Comparison of ENCODE assay signal across 13 cellular contexts in genomic region chr6:31354788-31355539, GRCh38. TPM values are rescaled to one million over a fixed set of nuclear protein-coding genes. Genes with fewer than 3 reads are reported as not detected.
DNase-seq lines count a peak whose midpoint lies in the region; ATAC-seq and TF ChIP-seq lines count a peak whose summit lies in the region.
"Had no signal": no experiment of that assay in that cellular context is flagged by ENCODE, and none has a peak within 500 bp of the region (broad histone marks: within the 10 kb centered on the region; RNA-seq: fewer than 3 reads in every experiment).

No MANE protein-coding gene starts in this region.

- no peaks in the 10 kb centered on the region for H3K9me3 ChIP-seq in lower lobe of right lung
- H3K9me3 ChIP-seq in suprapubic skin = no peaks in the 10 kb centered on the region
- H3K9me3 ChIP-seq in adrenal gland (replicated peaks in 1 of 3) = no peaks in the 10 kb centered on the region

- H3K9me3 Mint-ChIP-seq in activated naive CD4-positive, alpha-beta T cell treated with anti-CD3 and anti-CD28 coated beads, Interleukin-2, amount 50 U/mL, for 24 hours = no peaks in the 10 kb centered on the region
- H3K9me3 Mint-ChIP-seq in activated T-cell treated with anti-CD3 and anti-CD28 coated beads, Interleukin-2, amount 50 U/mL, for 72 hours = no peaks in the 10 kb centered on the region

- H3K27me3 ChIP-seq in lower lobe of right lung (ENCODE audit: low read depth) = no peaks in the 10 kb centered on the region
- no peaks in the 10 kb centered on the region for H3K27me3 ChIP-seq in suprapubic skin
- H3K27me3 ChIP-seq in foreskin keratinocyte = peaks cover 12% of the 10 kb centered on the region
- H3K27me3 ChIP-seq in adrenal gland = no peaks in the 10 kb centered on the region

- TF ChIP-seq POLR2A in suprapubic skin (IDR thresholded peaks at IDR 0.05) (no peak), adrenal gland (IDR thresholded peaks at IDR 0.05) (no peak)

- H3K27ac Mint-ChIP-seq in activated naive CD4-positive, alpha-beta T cell treated with anti-CD3 and anti-CD28 coated beads, Interleukin-2, amount 50 U/mL, for 24 hours = peak overlapping the region; percentile 93
- peak overlapping the region; percentile 91 for H3K27ac Mint-ChIP-seq in activated T-cell treated with anti-CD3 and anti-CD28 coated beads, Interleukin-2, amount 50 U/mL, for 72 hours

- H3K27me3 Mint-ChIP-seq in activated naive CD4-positive, alpha-beta T cell treated with anti-CD3 and anti-CD28 coated beads, Interleukin-2, amount 50 U/mL, for 24 hours = no peaks in the 10 kb centered on the region
- no peaks in the 10 kb centered on the region for H3K27me3 Mint-ChIP-seq in activated T-cell treated with anti-CD3 and anti-CD28 coated beads, Interleukin-2, amount 50 U/mL, for 72 hours (ENCODE audit: low read depth)

- H3K4me3 Mint-ChIP-seq in activated naive CD4-positive, alpha-beta T cell treated with anti-CD3 and anti-CD28 coated beads, Interleukin-2, amount 50 U/mL, for 24 hours = peak overlapping the region; percentile 97
- H3K4me3 Mint-ChIP-seq in activated T-cell treated with anti-CD3 and anti-CD28 coated beads, Interleukin-2, amount 50 U/mL, for 72 hours = peak overlapping the region; percentile 94 to 98

- H3K27ac ChIP-seq in lower lobe of right lung (peak overlapping the region; percentile 84), suprapubic skin (no peak overlapping the region), foreskin keratinocyte (no peak overlapping the region), adrenal gland (no peak overlapping the region)

- peak overlapping the region; percentile 68 for H3K4me3 ChIP-seq in lower lobe of right lung
- peak overlapping the region; percentile 68 for H3K4me3 ChIP-seq in suprapubic skin
- H3K4me3 ChIP-seq in adrenal gland = peak overlapping the region in 1 of 4 donors; percentile 52

- no peak for DNase-seq in activated naive CD4-positive, alpha-beta T cell (lab: John Stamatoyannopoulos, UW)
- DNase-seq in activated T-cell treated with anti-CD3 and anti-CD28 coated beads, Interleukin-2, amount 50 U/mL, for 72 hours = peak; percentile 13 to 24
- DNase-seq in lower lobe of right lung (no peak), suprapubic skin (ENCODE audit: low spot score in 2 of 2) (no peak), foreskin keratinocyte (no peak), islet precursor cell (no peak), adrenal gland (no peak)
- DNase-seq: activated CD4-positive, CD25-positive, alpha-beta regulatory T cell; AML-193; cerebellar nuclear complex; NCI-H1436 treated with DMSO at 0.1 percent for 48 hours; retina had no signal

- WGBS in suprapubic skin = 65% methylated on average over 8 of the region's 11 CpGs
- 67 to 83% (median 70%) methylated on average over 8 to 11 of the region's 11 CpGs for WGBS in adrenal gland, 4 donors

- no peak for TF ChIP-seq EP300 in suprapubic skin (IDR thresholded peaks at IDR 0.05)

- no peak for ATAC-seq in activated T-cell treated with anti-CD3 and anti-CD28 coated beads, Interleukin-2, amount 50 U/mL, for 72 hours (replicated peaks in 1 of 2)
- ATAC-seq in lower lobe of right lung (no peak), foreskin keratinocyte (no peak)

- H3K36me3 ChIP-seq in lower lobe of right lung = peaks cover 25% of the 10 kb centered on the region
- peaks cover 9% of the 10 kb centered on the region for H3K36me3 ChIP-seq in suprapubic skin
- H3K36me3 ChIP-seq in adrenal gland (replicated peaks in 1 of 2) = peaks cover 0 to 20% of the 10 kb centered on the region in 2 donors

- H3K4me1 ChIP-seq in lower lobe of right lung (peaks cover 15% of the 10 kb centered on the region), suprapubic skin (peaks cover 15% of the 10 kb centered on the region), foreskin keratinocyte (no peaks in the 10 kb centered on the region), adrenal gland (replicated peaks in 1 of 2) (peaks cover 0 to 5% of the 10 kb centered on the region in 2 donors)

- TF ChIP-seq CTCF in lower lobe of right lung (IDR thresholded peaks at IDR 0.05) (no peak), suprapubic skin (IDR thresholded peaks at IDR 0.05) (no peak), foreskin keratinocyte (conservative IDR thresholded peaks at IDR 0.05) (no peak), adrenal gland (IDR thresholded peaks at IDR 0.05) (no peak)

- intact Hi-C loops in lower lobe of right lung (cut with DNase I) = loop anchor here (10.0 kb wide), 1 partner anchor 80 kb away; the partner anchor contains the start of gene HLA-C
- intact Hi-C loops in adrenal gland (cut with DNase I) = loop anchor here in 1 of 2 donors (5.0 kb wide), 1 partner anchor 88 kb away; no protein-coding TSS in a partner anchor

- peaks cover 24% of the 10 kb centered on the region for H3K36me3 Mint-ChIP-seq in activated naive CD4-positive, alpha-beta T cell treated with anti-CD3 and anti-CD28 coated beads, Interleukin-2, amount 50 U/mL, for 24 hours
- peaks cover 24 to 44% of the 10 kb centered on the region in 2 donors for H3K36me3 Mint-ChIP-seq in activated T-cell treated with anti-CD3 and anti-CD28 coated beads, Interleukin-2, amount 50 U/mL, for 72 hours (ENCODE audit: insufficient read depth in 2 of 2)

- peaks cover 73% of the 10 kb centered on the region for H3K4me1 Mint-ChIP-seq in activated naive CD4-positive, alpha-beta T cell treated with anti-CD3 and anti-CD28 coated beads, Interleukin-2, amount 50 U/mL, for 24 hours
- H3K4me1 Mint-ChIP-seq in activated T-cell treated with anti-CD3 and anti-CD28 coated beads, Interleukin-2, amount 50 U/mL, for 72 hours (ENCODE audit: low read depth) = peaks cover 63% of the 10 kb centered on the region

RNA-seq across cellular contexts. Expression of gene HLA-B, which starts 2.0 kb away (rescaled TPM):
- total RNA-seq in activated T-cell treated with anti-CD3 and anti-CD28 coated beads, Interleukin-2, amount 50 U/mL, for 72 hours = 1,000 to 10,000 TPM; 3,527 to 3,556 TPM
- 2,736 TPM for total RNA-seq in lower lobe of right lung
- 1,000 to 10,000 TPM in 3 of 4 donors, 100 to 1,000 TPM in 1; 995 to 1,612 (median 1,279) TPM for total RNA-seq in suprapubic skin
- total RNA-seq in foreskin keratinocyte = 266 and 383 TPM in 2 replicates
- polyA plus RNA-seq in foreskin keratinocyte = 319 and 484 TPM in 2 replicates
- 1,000 to 10,000 TPM; 1,067 to 3,150 (median 1,272) TPM for total RNA-seq in adrenal gland
- polyA plus RNA-seq in adrenal gland = 1,000 to 10,000 TPM in 1 of 3 donors, 100 to 1,000 TPM in 2; 615 to 1,099 (median 618) TPM

RNA-seq across cellular contexts. Expression of gene MICA, which starts 48.4 kb away (rescaled TPM):
- total RNA-seq in activated T-cell treated with anti-CD3 and anti-CD28 coated beads, Interleukin-2, amount 50 U/mL, for 72 hours = 1 to 10 TPM; 4.6 to 9.5 TPM
- 33.1 TPM for total RNA-seq in lower lobe of right lung
- total RNA-seq in suprapubic skin = 10 to 100 TPM in 3 of 4 donors, 1 to 10 TPM in 1; 7.1 to 16.4 (median 15.2) TPM
- 28.3 and 55.9 TPM in 2 replicates for total RNA-seq in foreskin keratinocyte
- 30.8 and 63.8 TPM in 2 replicates for polyA plus RNA-seq in foreskin keratinocyte
- 10 to 100 TPM; 12.2 to 43.4 (median 26.7) TPM for total RNA-seq in adrenal gland
- polyA plus RNA-seq in adrenal gland = 10 to 100 TPM; 36.0 to 66.0 (median 45.6) TPM

Comparison
In these comparisons a context has a peak if more than half of its experiments do, and no peak if none do; other contexts are left out.
1. DNase-seq: peak in activated T-cell treated with anti-CD3 and anti-CD28 coated beads, Interleukin-2, amount 50 U/mL, for 72 hours (2 of 2); none in activated naive CD4-positive, alpha-beta T cell (0 of 4), lower lobe of right lung (single experiment), suprapubic skin (0 of 2), foreskin keratinocyte (0 of 2), islet precursor cell (single experiment) and adrenal gland (0 of 7).